Comparison of ENCODE assay signal across 8 cellular contexts in the genomic region with DNA sequence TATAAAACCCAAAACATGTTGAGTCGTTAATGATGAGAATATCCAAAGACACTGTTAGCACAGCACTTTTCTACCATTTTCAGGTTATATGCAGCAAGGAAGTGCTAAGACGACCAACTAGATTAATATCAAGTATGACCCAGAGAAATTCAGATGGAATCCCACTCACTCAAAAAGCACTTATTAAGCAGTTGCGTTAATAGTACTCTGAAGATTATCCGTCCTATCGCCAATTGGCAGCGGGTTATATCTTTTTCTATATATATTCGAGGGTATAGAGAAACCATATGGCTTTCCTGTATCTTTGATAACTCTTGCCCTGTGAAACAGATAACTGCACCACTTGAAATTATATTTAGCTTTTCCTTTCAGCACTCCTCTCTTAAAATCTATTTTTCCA. TPM values are rescaled to one million over a fixed set of nuclear protein-coding genes. Genes with fewer than 3 reads are reported as not detected.
DNase-seq lines count a peak whose midpoint lies in the region; ATAC-seq, FAIRE-seq and TF ChIP-seq lines count a peak whose summit lies in the region.

No MANE protein-coding gene starts in this region.

- H3K79me2 ChIP-seq in keratinocyte (ENCODE audit: control insufficient read depth, insufficient read depth, low read length), result peaks cover 59% of the 10 kb centered on the region

- DNase-seq in activated CD4-positive, alpha-beta T cell treated with anti-CD3 and anti-CD28 coated beads, Interleukin-2, amount 10 ng/mL, durations not matched to agents 7 days and 5 days, result no peak
- no peak for DNase-seq in activated CD4-positive, alpha-beta T cell treated with anti-CD3 and anti-CD28 coated beads, Interleukin-2, amount 50 U/mL, for 1 hour
- DNase-seq in keratinocyte (ENCODE audit: low read depth, low spot score), result no peak
- no peak for DNase-seq in testis
- no peak for DNase-seq in iPS-NIHi7 (ENCODE audit: extremely low spot score)
- DNase-seq in dedifferentiated amniotic fluid mesenchymal stem cell (ENCODE audit: extremely low spot score), result no peak

- H3K4me1 ChIP-seq in keratinocyte (ENCODE audit: control insufficient read depth, extremely low read depth, insufficient read depth, low read length) (peaks cover 27% of the 10 kb centered on the region), testis (no peaks in the 10 kb centered on the region)

- H3K9ac ChIP-seq in keratinocyte (ENCODE audit: control insufficient read depth, extremely low read depth, insufficient read depth, low read length), result peak overlapping the region; percentile 92

- H3K4me3 Mint-ChIP-seq in activated CD4-positive, alpha-beta T cell treated with anti-CD3 and anti-CD28 coated beads, Interleukin-2, amount 10 ng/mL, durations not matched to agents 7 days and 5 days, result peak overlapping the region; percentile 94
- H3K4me3 Mint-ChIP-seq in activated T-helper 17 cell treated with anti-CD3 and anti-CD28 coated beads, Interleukin-2, amount 50 U/mL, for 72 hours, result peak overlapping the region; percentile 99

- intact Hi-C loops in testis (cut with DNase I; ENCODE audit: low total_unique reads), result no loop called here

- H3K27ac ChIP-seq in keratinocyte (ENCODE audit: control insufficient read depth, insufficient read depth, low read length), result peak overlapping the region; percentile 82
- peak overlapping the region in 1 of 2 donors; percentile 85 for H3K27ac ChIP-seq in testis

- H4K20me1 ChIP-seq in keratinocyte (ENCODE audit: control insufficient read depth, extremely low read depth, insufficient read depth, low read length), result no peaks in the 10 kb centered on the region

- peaks cover 4% of the 10 kb centered on the region for H3K9me1 ChIP-seq in keratinocyte (ENCODE audit: control insufficient read depth, extremely low read depth, insufficient read depth, low read length)

- CTCF ChIA-PET in activated CD4-positive, alpha-beta T cell treated with anti-CD3 and anti-CD28 coated beads, Interleukin-2, amount 10 ng/mL, durations not matched to agents 7 days and 5 days (lab: Charles Lee), result interaction anchor here (1.1 to 4.3 kb wide), 7 partner anchors 8 to 347 kb away, joined by 3 to 39 read pairs (median 5); a partner anchor contains a TSS

- FAIRE-seq in keratinocyte (lab: Jason Lieb, UNC), result no peak

- peak overlapping the region; percentile 97 to 100 (median 97) for H3K4me3 ChIP-seq in keratinocyte (ENCODE audit: control insufficient read depth in 2 of 3, extremely low read depth in 1 of 3, insufficient read depth in 2 of 3, low read depth in 1 of 3, low read length in 3 of 3)
- peak overlapping the region; percentile 90 to 98 for H3K4me3 ChIP-seq in testis

- H3K27me3 Mint-ChIP-seq in activated CD4-positive, alpha-beta T cell treated with anti-CD3 and anti-CD28 coated beads, Interleukin-2, amount 10 ng/mL, durations not matched to agents 7 days and 5 days, result no peaks in the 10 kb centered on the region
- H3K27me3 Mint-ChIP-seq in activated T-helper 17 cell treated with anti-CD3 and anti-CD28 coated beads, Interleukin-2, amount 50 U/mL, for 72 hours, result no peaks in the 10 kb centered on the region

- peak overlapping the region; percentile 72 for H3K4me2 ChIP-seq in keratinocyte (ENCODE audit: control insufficient read depth, extremely low read depth, insufficient read depth, low read depth, low read length)

- H3K27ac Mint-ChIP-seq in activated CD4-positive, alpha-beta T cell treated with anti-CD3 and anti-CD28 coated beads, Interleukin-2, amount 10 ng/mL, durations not matched to agents 7 days and 5 days, result peak overlapping the region; percentile 93
- H3K27ac Mint-ChIP-seq in activated T-helper 17 cell treated with anti-CD3 and anti-CD28 coated beads, Interleukin-2, amount 50 U/mL, for 72 hours, result peak overlapping the region; percentile 95

- 34 to 46% methylated on average over 7 of the region's 7 CpGs for WGBS in testis, 2 donors

- peaks cover 52% of the 10 kb centered on the region for H3K4me1 Mint-ChIP-seq in activated CD4-positive, alpha-beta T cell treated with anti-CD3 and anti-CD28 coated beads, Interleukin-2, amount 10 ng/mL, durations not matched to agents 7 days and 5 days
- H3K4me1 Mint-ChIP-seq in activated T-helper 17 cell treated with anti-CD3 and anti-CD28 coated beads, Interleukin-2, amount 50 U/mL, for 72 hours, result peaks cover 21% of the 10 kb centered on the region

- TF ChIP-seq CTCF in keratinocyte (optimal IDR thresholded peaks at IDR 0.05 in 1 of 3, IDR thresholded peaks at IDR 0.05 in 1 of 3, conservative IDR thresholded peaks at IDR 0.05 in 1 of 3; ENCODE audit: extremely low read depth in 1 of 3, insufficient read depth in 2 of 3, low read length in 3 of 3) (no peak), testis (IDR thresholded peaks at IDR 0.05) (no peak)

- no peak for ATAC-seq in activated T-helper 17 cell treated with anti-CD3 and anti-CD28 coated beads, Interleukin-2, amount 50 U/mL, for 72 hours (replicated peaks)
- ATAC-seq in HG03135 (IDR thresholded peaks at IDR 0.05; ENCODE audit: unreplicated experiment), result no peak

- no peak overlapping the region for H2AFZ ChIP-seq in keratinocyte (ENCODE audit: control insufficient read depth, low read length)

- H3K9me3 ChIP-seq in keratinocyte (ENCODE audit: control insufficient read depth, low read depth, low read length) (no peaks in the 10 kb centered on the region), testis (no peaks in the 10 kb centered on the region)

- H3K36me3 Mint-ChIP-seq in activated CD4-positive, alpha-beta T cell treated with anti-CD3 and anti-CD28 coated beads, Interleukin-2, amount 10 ng/mL, durations not matched to agents 7 days and 5 days (ENCODE audit: low read depth), result peaks cover 32% of the 10 kb centered on the region
- peaks cover 45% of the 10 kb centered on the region for H3K36me3 Mint-ChIP-seq in activated T-helper 17 cell treated with anti-CD3 and anti-CD28 coated beads, Interleukin-2, amount 50 U/mL, for 72 hours (ENCODE audit: low read depth)

- no peaks in the 10 kb centered on the region for H3K27me3 ChIP-seq in keratinocyte (ENCODE audit: control insufficient read depth, extremely low read depth, insufficient read depth, low read length)
- H3K27me3 ChIP-seq in testis, result no peaks in the 10 kb centered on the region

- no peak for TF ChIP-seq POLR2A in testis (IDR thresholded peaks at IDR 0.05)

- H3K36me3 ChIP-seq in keratinocyte (ENCODE audit: control insufficient read depth in 2 of 2, extremely low read depth in 1 of 2, insufficient read depth in 2 of 2, low read length in 2 of 2), result no peaks in the 10 kb centered on the region
- no peaks in the 10 kb centered on the region for H3K36me3 ChIP-seq in testis (ENCODE audit: low read depth, missing control alignments)

- H3K9me3 Mint-ChIP-seq in activated CD4-positive, alpha-beta T cell treated with anti-CD3 and anti-CD28 coated beads, Interleukin-2, amount 10 ng/mL, durations not matched to agents 7 days and 5 days, result peaks cover 3% of the 10 kb centered on the region
- H3K9me3 Mint-ChIP-seq in activated T-helper 17 cell treated with anti-CD3 and anti-CD28 coated beads, Interleukin-2, amount 50 U/mL, for 72 hours, result no peaks in the 10 kb centered on the region

- dilution Hi-C loops in keratinocyte (cut with MboI; ENCODE audit: extremely low pct_ligation_motif_present, low sequenced_read_pairs), result no loop called here

- POLR2A ChIA-PET in activated CD4-positive, alpha-beta T cell treated with anti-CD3 and anti-CD28 coated beads, Interleukin-2, amount 10 ng/mL, durations not matched to agents 7 days and 5 days (lab: Charles Lee), result no interaction called here

RNA-seq across cellular contexts. Expression of a gene that starts 1.1 kb away (rescaled TPM):
- total RNA-seq in activated CD4-positive, alpha-beta T cell treated with anti-CD3 and anti-CD28 coated beads, Interleukin-2, amount 10 ng/mL, durations not matched to agents 7 days and 5 days, result 10 to 100 TPM; 68.6 to 68.8 TPM
- 10 to 100 TPM; 42.9 to 55.4 TPM for total RNA-seq in activated T-helper 17 cell treated with anti-CD3 and anti-CD28 coated beads, Interleukin-2, amount 50 U/mL, for 72 hours
- polyA plus RNA-seq in keratinocyte, result 15.2 to 22.4 TPM (median 16.8 TPM) in 3 replicates
- 20.1 TPM for polyA plus RNA-seq in keratinocyte (2011; ENCODE audit: low read depth)
- 13.0 and 23.0 TPM in 2 replicates for polyA plus RNA-seq in keratinocyte (2011; cell fraction: cytosol; rRNA removed)
- 18.9 and 21.7 TPM in 2 replicates for polyA plus RNA-seq in keratinocyte (2011; cell fraction: nucleus; rRNA removed)
- polyA plus RNA-seq in keratinocyte (2012; ENCODE audit: low replicate concordance), result 13.2 and 20.1 TPM in 2 replicates
- polyA minus RNA-seq in keratinocyte, result 6.2 to 19.4 TPM (median 14.3 TPM) in 3 replicates
- polyA minus RNA-seq in keratinocyte (2011; cell fraction: cytosol; rRNA and poly(A)+ RNA removed), result 17.5 TPM
- 10.3 and 27.6 TPM in 2 replicates for polyA minus RNA-seq in keratinocyte (2011; cell fraction: nucleus; rRNA and poly(A)+ RNA removed)
- 10 to 100 TPM; 19.9 to 23.5 TPM for total RNA-seq in testis
- polyA plus RNA-seq in testis (ENCODE audit: insufficient read depth, low read depth, low replicate concordance), result 21.8 TPM

RNA-seq across cellular contexts. Expression of a gene that starts 8.3 kb away (rescaled TPM):
- total RNA-seq in activated CD4-positive, alpha-beta T cell treated with anti-CD3 and anti-CD28 coated beads, Interleukin-2, amount 10 ng/mL, durations not matched to agents 7 days and 5 days, result 10 to 100 TPM; 27.1 to 33.2 TPM
- 10 to 100 TPM; 35.8 to 38.6 TPM for total RNA-seq in activated T-helper 17 cell treated with anti-CD3 and anti-CD28 coated beads, Interleukin-2, amount 50 U/mL, for 72 hours
- polyA plus RNA-seq in keratinocyte (0.50 to 2.2 TPM (median 1.6 TPM) in 3 replicates), testis (ENCODE audit: insufficient read depth, low read depth, low replicate concordance) (0.67 TPM)
- polyA plus RNA-seq in keratinocyte (2011; ENCODE audit: low read depth), result 0.41 TPM
- polyA plus RNA-seq in keratinocyte (2011; cell fraction: cytosol; rRNA removed), result 0.40 and 0.63 TPM in 2 replicates
- polyA plus RNA-seq in keratinocyte (2011; cell fraction: nucleus; rRNA removed), result 1.2 and 1.7 TPM in 2 replicates
- polyA plus RNA-seq in keratinocyte (2012; ENCODE audit: low replicate concordance), result 0.42 and 1.6 TPM in 2 replicates
- polyA minus RNA-seq in keratinocyte, result 0.13 to 3.0 TPM (median 0.36 TPM) in 3 replicates
- polyA minus RNA-seq in keratinocyte (2011; cell fraction: cytosol; rRNA and poly(A)+ RNA removed), result 0.77 TPM
- 1.5 and 2.3 TPM in 2 replicates for polyA minus RNA-seq in keratinocyte (2011; cell fraction: nucleus; rRNA and poly(A)+ RNA removed)
- 10 to 100 TPM in 1 of 2 donors, 1 to 10 TPM in 1; 5.5 to 10.2 TPM for total RNA-seq in testis
